In genomic region chr4:15348695-15349094, GRCh38 we compare ENCODE assay signal across 1 cellular context.
TF ChIP-seq lines count a peak whose summit lies in the region.

No MANE protein-coding gene starts in this region.

TF ChIP-seq in IMR-90, 13 proteins besides CTCF, POLR2A, EP300 and RAD21:
- no peak for TF ChIP-seq RCOR1 (IDR thresholded peaks at IDR 0.05; ENCODE audit: insufficient replicate concordance, low read length)
- TF ChIP-seq USF2 (IDR thresholded peaks at IDR 0.05; ENCODE audit: low read depth, low read length): no peak
- no peak for TF ChIP-seq CHD1 (IDR thresholded peaks at IDR 0.05; ENCODE audit: low read depth, low read length)
- TF ChIP-seq BHLHE40 (IDR thresholded peaks at IDR 0.05; ENCODE audit: low read depth, low read length): no peak
- TF ChIP-seq MAFK (IDR thresholded peaks at IDR 0.05; ENCODE audit: low read depth, low read length): no peak
- TF ChIP-seq MAZ (IDR thresholded peaks at IDR 0.05; ENCODE audit: borderline replicate concordance, low read depth, low read length): no peak
- no peak for TF ChIP-seq CEBPB (IDR thresholded peaks at IDR 0.05; ENCODE audit: low read depth, low read length)
- no peak for TF ChIP-seq SMC3 (IDR thresholded peaks at IDR 0.05; ENCODE audit: low read depth, low read length)
- no peak for TF ChIP-seq MXI1 (IDR thresholded peaks at IDR 0.05; ENCODE audit: borderline replicate concordance, low read depth, low read length)
- TF ChIP-seq ELK1 (IDR thresholded peaks at IDR 0.05; ENCODE audit: borderline replicate concordance, low read depth, low read length): no peak
- TF ChIP-seq NFE2L2 (IDR thresholded peaks at IDR 0.05; ENCODE audit: low read depth, low read length): no peak
- no peak for TF ChIP-seq RFX5 (IDR thresholded peaks at IDR 0.05; ENCODE audit: low read depth, low read length)
- no peak for TF ChIP-seq FOS (IDR thresholded peaks at IDR 0.05; ENCODE audit: low read depth, low read length)
